ENCODE assay signal across 8 cellular contexts in genomic region chr15:41513282-41514227, GRCh38. TPM values are rescaled to one million over a fixed set of nuclear protein-coding genes. Genes with fewer than 3 reads are reported as not detected.
DNase-seq lines count a peak whose midpoint lies in the region; ATAC-seq lines count a peak whose summit lies in the region.

LTK (minus strand) TSS chr15:41513827; CDS start chr15:41513709, 118 bp downstream.

- H3K4me3 Mint-ChIP-seq in activated T-cell treated with anti-CD3 and anti-CD28 coated beads, Interleukin-2, amount 50 U/mL, for 4 hours, result peak within 1 kb of the TSS; percentile 70
- peak within 1 kb of the TSS; percentile 78 for H3K4me3 Mint-ChIP-seq in stimulated activated effector memory CD8-positive, alpha-beta T cell treated with anti-CD3 and anti-CD28 coated beads, Interleukin-12 subunit alpha, Interleukin-12 subunit beta, amount 100 ng/mL, for 72 hours

- peaks cover 11% of the 10 kb centered on the region for H3K36me3 ChIP-seq in iPS-18a (ENCODE audit: control insufficient read depth, low read depth, low read length)

- no peak within 1 kb of the TSS for H3K9ac ChIP-seq in iPS-18a (ENCODE audit: low read length)

- H3K9me3 ChIP-seq in iPS-18a (ENCODE audit: control insufficient read depth, low read depth, low read length), result no peaks in the 10 kb centered on the region

- peak within 1 kb of the TSS; percentile 54 for H3K27ac Mint-ChIP-seq in stimulated activated effector memory CD8-positive, alpha-beta T cell treated with anti-CD3 and anti-CD28 coated beads, Interleukin-12 subunit alpha, Interleukin-12 subunit beta, amount 100 ng/mL, for 72 hours

- peaks cover 26% of the 10 kb centered on the region for H3K27me3 Mint-ChIP-seq in activated T-cell treated with anti-CD3 and anti-CD28 coated beads, Interleukin-2, amount 50 U/mL, for 4 hours (ENCODE audit: low read depth)

- H3K4me1 ChIP-seq in iPS-18a (ENCODE audit: control insufficient read depth, low read depth, low read length), result peaks cover 6% of the 10 kb centered on the region

- peak; percentile 16 to 29 for ATAC-seq in activated T-cell treated with anti-CD3 and anti-CD28 coated beads, Interleukin-2, amount 50 U/mL, for 4 hours
- ATAC-seq in stimulated activated effector memory CD8-positive, alpha-beta T cell treated with anti-CD3 and anti-CD28 coated beads, Interleukin-12 subunit alpha, Interleukin-12 subunit beta, amount 100 ng/mL, for 72 hours, result peak; percentile 76

- H3K27me3 ChIP-seq in iPS-18a (ENCODE audit: control insufficient read depth, insufficient read depth, low read length), result peaks cover 63% of the 10 kb centered on the region

- peaks cover 8% of the 10 kb centered on the region for H3K36me3 Mint-ChIP-seq in activated T-cell treated with anti-CD3 and anti-CD28 coated beads, Interleukin-2, amount 50 U/mL, for 4 hours (ENCODE audit: insufficient read depth)
- peaks cover 19% of the 10 kb centered on the region for H3K36me3 Mint-ChIP-seq in stimulated activated effector memory CD8-positive, alpha-beta T cell treated with anti-CD3 and anti-CD28 coated beads, Interleukin-12 subunit alpha, Interleukin-12 subunit beta, amount 100 ng/mL, for 72 hours

- H3K4me1 Mint-ChIP-seq in activated T-cell treated with anti-CD3 and anti-CD28 coated beads, Interleukin-2, amount 50 U/mL, for 4 hours (ENCODE audit: low read depth), result peaks cover 24% of the 10 kb centered on the region
- peaks cover 34% of the 10 kb centered on the region for H3K4me1 Mint-ChIP-seq in stimulated activated effector memory CD8-positive, alpha-beta T cell treated with anti-CD3 and anti-CD28 coated beads, Interleukin-12 subunit alpha, Interleukin-12 subunit beta, amount 100 ng/mL, for 72 hours

- peak within 1 kb of the TSS; percentile 52 for H3K4me3 ChIP-seq in iPS-18a (ENCODE audit: low read length)

- DNase-seq in stimulated activated CD4-positive, alpha-beta T cell treated with anti-CD3 and anti-CD28 coated beads, Interleukin-15, amount 100 ng/mL, for 24 hours, result peak; percentile 30
- no peak for DNase-seq in stimulated activated CD4-positive, alpha-beta T cell treated with anti-CD3 and anti-CD28 coated beads, Interleukin-12 subunit alpha, Interleukin-12 subunit beta, amount 100 ng/mL, for 4 hours
- DNase-seq in activated T-cell treated with anti-CD3 and anti-CD28 coated beads, Interleukin-2, amount 50 U/mL, for 4 hours, result peak; percentile 17
- no peak for DNase-seq in stimulated activated effector memory CD8-positive, alpha-beta T cell treated with anti-CD3 and anti-CD28 coated beads, Interleukin-12 subunit alpha, Interleukin-12 subunit beta, amount 100 ng/mL, for 72 hours (ENCODE audit: low spot score in 2 of 2)
- DNase-seq in RKO (ENCODE audit: low spot score) (no peak), superior temporal gyrus (ENCODE audit: extremely low spot score) (no peak), NCI-H128 (lab: John Stamatoyannopoulos, UW; ENCODE audit: unreplicated experiment) (no peak)

- no peaks in the 10 kb centered on the region for H3K9me3 Mint-ChIP-seq in activated T-cell treated with anti-CD3 and anti-CD28 coated beads, Interleukin-2, amount 50 U/mL, for 4 hours
- no peaks in the 10 kb centered on the region for H3K9me3 Mint-ChIP-seq in stimulated activated effector memory CD8-positive, alpha-beta T cell treated with anti-CD3 and anti-CD28 coated beads, Interleukin-12 subunit alpha, Interleukin-12 subunit beta, amount 100 ng/mL, for 72 hours

- no peak within 1 kb of the TSS for H3K27ac ChIP-seq in iPS-18a (ENCODE audit: low read length)

RNA-seq across cellular contexts. Expression of gene LTK, which starts in this region (rescaled TPM):
- total RNA-seq in activated T-cell treated with anti-CD3 and anti-CD28 coated beads, Interleukin-2, amount 50 U/mL, for 4 hours, result under 1 TPM; 0.11 to 0.24 (median 0.23) TPM

Comparison
In these comparisons a context has a peak if more than half of its experiments do, and no peak if none do; other contexts are left out.
1. Peak in DNase-seq and ATAC-seq in activated T-cell treated with anti-CD3 and anti-CD28 coated beads, Interleukin-2, amount 50 U/mL, for 4 hours; RNA of the gene not detected or under 1 TPM.